ENCODE assay signal across 13 cellular contexts in the genomic region with DNA sequence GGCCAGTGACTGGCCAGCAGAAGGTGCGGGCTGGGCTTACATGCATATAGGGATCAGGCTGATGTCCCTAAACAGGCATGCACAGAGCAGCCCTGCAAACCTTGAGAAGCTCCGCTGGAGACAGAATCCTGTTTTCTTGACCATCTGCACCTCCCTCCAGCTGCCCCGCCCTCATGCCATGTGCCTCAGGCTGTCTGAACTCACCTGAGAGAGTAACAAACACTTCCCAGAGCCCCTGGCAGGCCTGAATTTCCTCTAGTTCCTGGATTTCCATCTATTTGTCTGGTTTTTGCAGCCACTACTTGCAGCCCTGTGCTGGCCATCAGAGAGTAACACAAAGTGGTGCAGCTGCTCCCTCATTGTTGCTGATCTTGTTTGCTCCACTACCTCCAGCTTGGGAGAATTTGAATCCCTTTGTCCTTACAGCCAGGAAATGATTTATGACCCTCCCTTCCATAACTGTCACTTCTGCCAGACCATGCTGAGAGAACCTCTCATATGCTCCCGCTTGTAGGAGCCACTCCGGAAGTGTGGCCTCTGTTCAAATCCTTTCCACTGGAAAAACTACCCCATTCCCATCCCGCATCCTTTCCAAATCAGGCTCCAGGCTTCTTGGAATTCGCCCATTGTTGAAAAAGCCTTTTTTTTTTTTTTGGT.
DNase-seq lines count a peak whose midpoint lies in the region; ATAC-seq and TF ChIP-seq lines count a peak whose summit lies in the region.
"Had no signal": no experiment of that assay in that cellular context is flagged by ENCODE, and none has a peak within 500 bp of the region (broad histone marks: within the 10 kb centered on the region; RNA-seq: fewer than 3 reads in every experiment).

No MANE protein-coding gene starts in this region.

- H3K27me3 ChIP-seq in subcutaneous abdominal adipose tissue (ENCODE audit: control insufficient read depth in 5 of 5, insufficient read depth in 4 of 5, low read length in 5 of 5), result no peaks in the 10 kb centered on the region
- H3K27me3 ChIP-seq: dorsolateral prefrontal cortex had no signal

- H3K9ac ChIP-seq in subcutaneous abdominal adipose tissue (ENCODE audit: low read length in 5 of 5), result no peak overlapping the region

- H3K79me2 ChIP-seq in OCI-LY7 (ENCODE audit: insufficient read depth, low read depth, low read length), result no peaks in the 10 kb centered on the region

- peak overlapping the region in 2 of 5 donors; percentile 39 to 49 for H3K4me3 ChIP-seq in subcutaneous abdominal adipose tissue (ENCODE audit: low read depth in 1 of 5, low read length in 5 of 5)
- H3K4me3 ChIP-seq in OCI-LY7 (ENCODE audit: low read depth, low read length, poor library complexity, severe bottlenecking), result no peak overlapping the region
- H3K4me3 ChIP-seq: dorsolateral prefrontal cortex had no signal

- no peaks in the 10 kb centered on the region for H3K9me3 ChIP-seq in subcutaneous abdominal adipose tissue (ENCODE audit: control insufficient read depth in 5 of 5, low read length in 5 of 5)
- H3K9me3 ChIP-seq in OCI-LY7 (ENCODE audit: low read length), result no peaks in the 10 kb centered on the region

- POLR2A ChIA-PET in OCI-LY7 (lab: Charles Lee), result interaction anchor here (0.6 to 0.8 kb wide), 3 partner anchors 40 to 329 kb away, joined by 3 read pairs; no protein-coding TSS in a partner anchor

- H2AFZ ChIP-seq in OCI-LY7 (ENCODE audit: low read length), result no peak overlapping the region

- peak; percentile 26 for DNase-seq in DMS 273 (lab: John Stamatoyannopoulos, UW; ENCODE audit: unreplicated experiment)
- DNase-seq in DMS 273 treated with DMSO at 0.1 percent for 48 hours (lab: John Stamatoyannopoulos, UW), result no peak
- DNase-seq in NCI-H510A (lab: John Stamatoyannopoulos, UW), result peak; percentile 71
- DNase-seq in ecto neural progenitor cell (ENCODE audit: low spot score), result peak; percentile 39
- DNase-seq in OCI-LY7 (ENCODE audit: low spot score), result no peak
- DNase-seq: natural killer cell, RPMI8226, small intestine had no signal

- H3K9me2 ChIP-seq in OCI-LY7 (ENCODE audit: insufficient read depth, low read length), result no peaks in the 10 kb centered on the region

- H3K4me1 ChIP-seq in subcutaneous abdominal adipose tissue (ENCODE audit: control insufficient read depth in 5 of 5, insufficient read depth in 5 of 5, low read length in 5 of 5) (peaks cover 0 to 52% (median 15%) of the 10 kb centered on the region in 5 donors), OCI-LY7 (ENCODE audit: insufficient read depth, low read length, poor library complexity, severe bottlenecking) (peaks cover 4% of the 10 kb centered on the region)

- BruUV-seq in OCI-LY7 (replicated peaks; lab: Mats Ljungman, UMichigan), result no TSS peak

- peak overlapping the region; percentile 48 for H3K27ac ChIP-seq in subcutaneous abdominal adipose tissue (ENCODE audit: low read depth, low read length)
- H3K27ac ChIP-seq in OCI-LY7 (ENCODE audit: low read depth, low read length, poor library complexity, severe bottlenecking), result no peak overlapping the region
- H3K27ac ChIP-seq: 22Rv1, dorsolateral prefrontal cortex had no signal

- H4K20me1 ChIP-seq in OCI-LY7 (ENCODE audit: insufficient read depth, low read length), result no peaks in the 10 kb centered on the region

- no peak for ATAC-seq in GM18858 (IDR thresholded peaks at IDR 0.05; ENCODE audit: unreplicated experiment)
- ATAC-seq in HG03025 (IDR thresholded peaks at IDR 0.05; ENCODE audit: low FRiP score, unreplicated experiment), result no peak
- ATAC-seq: natural killer cell had no signal

- intact Hi-C loops in OCI-LY7 (cut with micrococcal nuclease; ENCODE audit: unreplicated experiment), result no loop called here

- TF ChIP-seq CTCF in OCI-LY7 (conservative IDR thresholded peaks at IDR 0.05; ENCODE audit: low read length), result no peak

- H3K36me3 ChIP-seq in subcutaneous abdominal adipose tissue (ENCODE audit: control insufficient read depth in 5 of 5, insufficient read depth in 5 of 5, low read length in 5 of 5), result no peaks in the 10 kb centered on the region
- no peaks in the 10 kb centered on the region for H3K36me3 ChIP-seq in OCI-LY7 (ENCODE audit: insufficient read depth, low read length)

- CTCF ChIA-PET in OCI-LY7 (lab: Charles Lee; ENCODE audit: unreplicated experiment), result no interaction called here

- no peak overlapping the region for H3K4me2 ChIP-seq in OCI-LY7 (ENCODE audit: low read length)

Comparison
In these comparisons a context has a peak if more than half of its experiments do, and no peak if none do; other contexts are left out.
1. DNase-seq: peak in DMS 273 (single experiment), NCI-H510A (single experiment) and ecto neural progenitor cell (single experiment); none in DMS 273 treated with DMSO at 0.1 percent for 48 hours (single experiment) and OCI-LY7 (single experiment).